8 cellular contexts compared by ENCODE assay signal in the genomic region with DNA sequence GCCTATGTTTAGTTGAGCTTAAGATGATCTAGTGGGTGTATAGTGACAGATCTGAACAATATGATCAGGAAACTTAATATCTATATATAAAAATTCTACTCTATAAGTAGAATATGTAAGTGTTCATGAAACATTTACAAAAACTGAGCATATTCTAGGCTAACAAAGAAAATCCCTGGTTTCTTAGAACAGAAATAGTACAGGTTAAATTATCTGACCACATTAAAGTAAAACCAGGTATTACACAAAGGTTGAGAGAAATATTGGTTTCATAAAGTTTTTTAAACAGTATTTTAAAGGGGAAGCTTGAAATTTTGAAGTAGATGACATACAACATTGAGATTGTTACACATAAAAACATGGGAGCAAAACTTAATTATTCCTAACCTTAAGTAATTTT.
"Had no signal": no experiment of that assay in that cellular context is flagged by ENCODE, and none has a peak within 500 bp of the region (broad histone marks: within the 10 kb centered on the region; RNA-seq: fewer than 3 reads in every experiment).

No MANE protein-coding gene starts in this region.

- ATAC-seq: GM23338, K562 had no signal

- DNase-seq: H9, HCEC 1CT, IMR-90 had no signal

- H3K4me3 ChIP-seq: GM23338, K562 had no signal

- H3K4me2 ChIP-seq: GM23338 had no signal

- FAIRE-seq: H1, H54, HTR-8/SVneo, K562 had no signal

- H2AFZ ChIP-seq: GM23338 had no signal
